ENCODE assay signal across 9 cellular contexts in genomic region chr11:131764126-131764525, GRCh38.
"Had no signal": no experiment of that assay in that cellular context is flagged by ENCODE, and none has a peak within 500 bp of the region (broad histone marks: within the 10 kb centered on the region; RNA-seq: fewer than 3 reads in every experiment).

No MANE protein-coding gene starts in this region.

- DNase-seq: GM23248, GOT3, H7, HFFc6, IMR-90, KG1 had no signal

- H3K36me3 ChIP-seq: HAP-1 had no signal

- H3K4me3 Mint-ChIP-seq: HFFc6 had no signal

- H3K9me3 Mint-ChIP-seq: HFFc6 had no signal

- H3K4me1 ChIP-seq: HAP-1 had no signal

- ATAC-seq: HCT116, K562 had no signal

- H3K27ac Mint-ChIP-seq: HFFc6 had no signal

- H3K9me3 ChIP-seq: HAP-1 had no signal

- H3K4me3 ChIP-seq: GM23248, HAP-1, K562 had no signal
